ENCODE assay signal across 1 cellular context in the genomic region with DNA sequence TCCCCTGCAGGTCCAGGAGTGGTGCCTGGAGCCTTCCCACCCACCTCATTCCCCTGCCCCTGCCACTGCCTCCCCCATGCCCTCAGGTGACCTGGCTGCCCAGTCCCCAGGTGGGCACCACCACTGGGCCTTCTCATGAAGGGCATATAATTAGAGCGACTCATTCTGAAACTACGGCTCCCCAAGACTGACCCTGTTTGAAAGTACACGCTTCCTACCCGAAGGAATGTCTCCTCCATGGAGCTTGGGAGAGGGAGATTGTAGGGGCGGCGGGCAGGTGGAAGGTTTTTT.
TF ChIP-seq lines count a peak whose summit lies in the region.

No MANE protein-coding gene starts in this region.

TF ChIP-seq in WTC11, 78 proteins besides CTCF, POLR2A, EP300 and RAD21 (continued from another document):
- TF ChIP-seq, protein P1, sequence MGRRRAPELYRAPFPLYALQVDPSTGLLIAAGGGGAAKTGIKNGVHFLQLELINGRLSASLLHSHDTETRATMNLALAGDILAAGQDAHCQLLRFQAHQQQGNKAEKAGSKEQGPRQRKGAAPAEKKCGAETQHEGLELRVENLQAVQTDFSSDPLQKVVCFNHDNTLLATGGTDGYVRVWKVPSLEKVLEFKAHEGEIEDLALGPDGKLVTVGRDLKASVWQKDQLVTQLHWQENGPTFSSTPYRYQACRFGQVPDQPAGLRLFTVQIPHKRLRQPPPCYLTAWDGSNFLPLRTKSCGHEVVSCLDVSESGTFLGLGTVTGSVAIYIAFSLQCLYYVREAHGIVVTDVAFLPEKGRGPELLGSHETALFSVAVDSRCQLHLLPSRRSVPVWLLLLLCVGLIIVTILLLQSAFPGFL (CRISPR knock-in tag; IDR thresholded peaks at IDR 0.05; ENCODE audit: borderline replicate concordance), result no peak
- TF ChIP-seq, protein P2, sequence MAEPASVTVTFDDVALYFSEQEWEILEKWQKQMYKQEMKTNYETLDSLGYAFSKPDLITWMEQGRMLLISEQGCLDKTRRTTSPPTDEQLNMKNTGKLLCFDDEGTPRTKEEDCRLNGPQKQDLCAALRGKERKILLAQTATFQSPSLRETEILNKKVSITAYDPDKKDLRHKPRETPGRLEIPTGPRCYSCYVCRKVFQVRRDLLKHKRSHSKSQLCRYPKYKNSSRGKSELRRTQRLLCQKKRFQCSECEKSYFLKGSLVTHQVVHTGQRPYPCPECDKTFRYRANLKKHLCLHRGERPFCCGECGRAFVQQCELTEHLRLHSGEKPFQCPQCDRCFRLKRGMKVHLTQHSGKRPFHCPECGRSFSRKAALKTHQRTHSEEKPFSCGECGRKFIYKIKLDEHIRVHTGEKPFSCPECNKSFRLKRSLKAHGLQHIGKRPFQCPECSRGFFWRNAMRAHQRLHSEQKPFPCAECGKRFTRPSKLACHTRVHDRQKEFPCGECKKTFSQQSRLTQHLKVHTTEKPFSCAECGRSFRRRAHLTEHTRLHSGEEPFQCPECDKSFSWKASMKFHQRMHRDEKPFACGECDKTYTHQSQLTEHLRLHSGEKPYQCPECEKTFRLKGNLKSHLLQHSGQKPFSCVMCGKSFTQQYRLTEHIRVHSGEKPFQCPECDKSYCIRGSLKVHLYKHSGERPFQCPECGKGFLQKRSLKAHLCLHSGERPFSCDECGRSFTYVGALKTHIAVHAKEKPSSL (CRISPR knock-in tag; conservative IDR thresholded peaks at IDR 0.05), result no peak
